ENCODE assay signal across 21 cellular contexts in genomic region chr6:149260214-149260874, GRCh38. TPM values are rescaled to one million over a fixed set of nuclear protein-coding genes. Genes with fewer than 3 reads are reported as not detected.
DNase-seq lines count a peak whose midpoint lies in the region; ATAC-seq and TF ChIP-seq lines count a peak whose summit lies in the region.
"Had no signal": no experiment of that assay in that cellular context is flagged by ENCODE, and none has a peak within 500 bp of the region (broad histone marks: within the 10 kb centered on the region; RNA-seq: fewer than 3 reads in every experiment).

No MANE protein-coding gene starts in this region.

- peak overlapping the region in 6 of 11 experiments; percentile 13 to 93 (median 81); a peak in 11 of 22 replicates for H3K4me2 ChIP-seq in BLaER1 treated with 17β-estradiol and CSF1 and Interleukin-3, amounts not matched to agents 10 nM and 100 nM
- H3K4me2 ChIP-seq: KMS-11 had no signal

- intact Hi-C loops in CD14-positive monocyte (cut with micrococcal nuclease): no loop called here
- intact Hi-C loops in dendritic cell treated with granulocyte-macrophage colony-stimulating factor and Interleukin-4, amounts not matched to agents 40 ng/mL and 50 ng/mL, for 4 days (cut with micrococcal nuclease): no loop called here

- no peaks in the 10 kb centered on the region for H3K27me3 ChIP-seq in BLaER1 treated with 17β-estradiol and CSF1 and Interleukin-3, amounts not matched to agents 10 nM and 100 nM

- no peaks in the 10 kb centered on the region for H3K36me3 ChIP-seq in BLaER1 treated with 17β-estradiol and CSF1 and Interleukin-3, amounts not matched to agents 10 nM and 100 nM

- H3K9me3 Mint-ChIP-seq in CD14-positive monocyte: no peaks in the 10 kb centered on the region
- H3K9me3 Mint-ChIP-seq in dendritic cell treated with granulocyte-macrophage colony-stimulating factor and Interleukin-4, amounts not matched to agents 40 ng/mL and 50 ng/mL, for 4 days: no peaks in the 10 kb centered on the region
- no peaks in the 10 kb centered on the region for H3K9me3 Mint-ChIP-seq in naive thymus-derived CD8-positive, alpha-beta T cell
- H3K9me3 Mint-ChIP-seq in activated CD4-positive, alpha-beta T cell treated with anti-CD3 and anti-CD28 coated beads, Interleukin-2, amount 10 ng/mL, durations not matched to agents 7 days and 5 days: no peaks in the 10 kb centered on the region
- H3K9me3 Mint-ChIP-seq: H9 had no signal

- peak overlapping the region; percentile 90 to 97 (median 95) for H3K27ac Mint-ChIP-seq in CD14-positive monocyte
- peak overlapping the region; percentile 93 for H3K27ac Mint-ChIP-seq in dendritic cell treated with granulocyte-macrophage colony-stimulating factor and Interleukin-4, amounts not matched to agents 40 ng/mL and 50 ng/mL, for 4 days
- H3K27ac Mint-ChIP-seq in naive thymus-derived CD8-positive, alpha-beta T cell: peak overlapping the region in 6 of 10 donors; percentile 15 to 93 (median 76)
- H3K27ac Mint-ChIP-seq in activated CD4-positive, alpha-beta T cell treated with anti-CD3 and anti-CD28 coated beads, Interleukin-2, amount 10 ng/mL, durations not matched to agents 7 days and 5 days: no peak overlapping the region
- H3K27ac Mint-ChIP-seq: H9 had no signal

- H3K4me1 Mint-ChIP-seq in CD14-positive monocyte: peaks cover 63% of the 10 kb centered on the region
- peaks cover 56% of the 10 kb centered on the region for H3K4me1 Mint-ChIP-seq in dendritic cell treated with granulocyte-macrophage colony-stimulating factor and Interleukin-4, amounts not matched to agents 40 ng/mL and 50 ng/mL, for 4 days (ENCODE audit: low read depth)
- peaks cover 23 to 63% (median 53%) of the 10 kb centered on the region in 4 donors for H3K4me1 Mint-ChIP-seq in naive thymus-derived CD8-positive, alpha-beta T cell
- peaks cover 50% of the 10 kb centered on the region for H3K4me1 Mint-ChIP-seq in activated CD4-positive, alpha-beta T cell treated with anti-CD3 and anti-CD28 coated beads, Interleukin-2, amount 10 ng/mL, durations not matched to agents 7 days and 5 days

- no peaks in the 10 kb centered on the region for H4K20me1 ChIP-seq in BLaER1 treated with 17β-estradiol and CSF1 and Interleukin-3, amounts not matched to agents 10 nM and 100 nM

- no peak for ATAC-seq in naive thymus-derived CD8-positive, alpha-beta T cell
- ATAC-seq: HepG2 had no signal

- peaks cover 22 to 96% (median 42%) of the 10 kb centered on the region in 10 experiments for H3K4me1 ChIP-seq in BLaER1 treated with 17β-estradiol and CSF1 and Interleukin-3, amounts not matched to agents 10 nM and 100 nM

- H3K4me3 ChIP-seq in BLaER1 treated with 17β-estradiol and CSF1 and Interleukin-3, amounts not matched to agents 10 nM and 100 nM: no peak overlapping the region

- peak overlapping the region in 5 of 11 experiments; percentile 53 to 75 (median 73); a peak in 8 of 22 replicates for H3K9ac ChIP-seq in BLaER1 treated with 17β-estradiol and CSF1 and Interleukin-3, amounts not matched to agents 10 nM and 100 nM
- H3K9ac ChIP-seq: KMS-11 had no signal

- peaks cover 0 to 4% (median 0%) of the 10 kb centered on the region in 3 donors for H3K27me3 Mint-ChIP-seq in CD14-positive monocyte (ENCODE audit: low read depth in 3 of 3)
- no peaks in the 10 kb centered on the region for H3K27me3 Mint-ChIP-seq in dendritic cell treated with granulocyte-macrophage colony-stimulating factor and Interleukin-4, amounts not matched to agents 40 ng/mL and 50 ng/mL, for 4 days
- H3K27me3 Mint-ChIP-seq in naive thymus-derived CD8-positive, alpha-beta T cell: no peaks in the 10 kb centered on the region
- H3K27me3 Mint-ChIP-seq in activated CD4-positive, alpha-beta T cell treated with anti-CD3 and anti-CD28 coated beads, Interleukin-2, amount 10 ng/mL, durations not matched to agents 7 days and 5 days: no peaks in the 10 kb centered on the region

- no peak for TF ChIP-seq CTCF in CD14-positive monocyte (IDR thresholded peaks at IDR 0.05)

- DNase-seq in CD14-positive monocyte (ENCODE audit: low spot score): no peak
- no peak for DNase-seq in naive thymus-derived CD8-positive, alpha-beta T cell
- DNase-seq in GF-D8 (lab: John Stamatoyannopoulos, UW): no peak
- DNase-seq in activated CD4-positive, alpha-beta T cell treated with anti-CD3 and anti-CD28 coated beads, Interleukin-2, amount 10 ng/mL, durations not matched to agents 7 days and 5 days: no peak
- DNase-seq in activated effector memory CD4-positive, alpha-beta T cell treated with anti-CD3 and anti-CD28 coated beads, Interleukin-2, amount 50 U/mL, for 16 hours: no peak
- DNase-seq: ACHN; COR-L47; DMS 273 treated with DMSO at 0.1 percent for 48 hours; DND-41; H9; NCI-H1694 treated with DMSO at 0.1 percent for 48 hours; NCI-H2107; NCI-H510A; NCI-H748 treated with DMSO at 0.1 percent for 48 hours; NK-92 treated with Interleukin-12 subunit alpha and Interleukin-12 subunit beta, amount 100 ng/mL, for 24 hours; SHP77 had no signal

- H3K9me3 ChIP-seq in BLaER1 treated with 17β-estradiol and CSF1 and Interleukin-3, amounts not matched to agents 10 nM and 100 nM (replicated peaks in 1 of 11): no peaks in the 10 kb centered on the region

- CTCF ChIA-PET in activated CD4-positive, alpha-beta T cell treated with anti-CD3 and anti-CD28 coated beads, Interleukin-2, amount 10 ng/mL, durations not matched to agents 7 days and 5 days (lab: Charles Lee): interaction anchor here (2.3 to 3.0 kb wide), 2 partner anchors 11 to 14 kb away, joined by 10 to 11 read pairs; no protein-coding TSS in a partner anchor

- H3K4me3 Mint-ChIP-seq in CD14-positive monocyte: no peak overlapping the region
- no peak overlapping the region for H3K4me3 Mint-ChIP-seq in dendritic cell treated with granulocyte-macrophage colony-stimulating factor and Interleukin-4, amounts not matched to agents 40 ng/mL and 50 ng/mL, for 4 days
- peak overlapping the region in 3 of 10 donors; percentile 6 to 22 (median 22) for H3K4me3 Mint-ChIP-seq in naive thymus-derived CD8-positive, alpha-beta T cell
- H3K4me3 Mint-ChIP-seq in activated CD4-positive, alpha-beta T cell treated with anti-CD3 and anti-CD28 coated beads, Interleukin-2, amount 10 ng/mL, durations not matched to agents 7 days and 5 days: no peak overlapping the region
- H3K4me3 Mint-ChIP-seq: H9 had no signal

- H3K27ac ChIP-seq in BLaER1 treated with 17β-estradiol and CSF1 and Interleukin-3, amounts not matched to agents 10 nM and 100 nM: peak overlapping the region in 6 of 11 experiments; percentile 28 to 95 (median 93); a peak in 11 of 22 replicates
- H3K27ac ChIP-seq: C4-2B, KMS-11 had no signal

- POLR2A ChIA-PET in naive thymus-derived CD8-positive, alpha-beta T cell (lab: Charles Lee): interaction anchor here (0.6 to 1.4 kb wide), 3 partner anchors 8 to 124 kb away, joined by 3 to 7 read pairs (median 3); no protein-coding TSS in a partner anchor
- POLR2A ChIA-PET in activated CD4-positive, alpha-beta T cell treated with anti-CD3 and anti-CD28 coated beads, Interleukin-2, amount 10 ng/mL, durations not matched to agents 7 days and 5 days (lab: Charles Lee): no interaction called here

- H3K36me3 Mint-ChIP-seq in CD14-positive monocyte: peaks cover 0 to 4% of the 10 kb centered on the region in 2 donors
- H3K36me3 Mint-ChIP-seq in dendritic cell treated with granulocyte-macrophage colony-stimulating factor and Interleukin-4, amounts not matched to agents 40 ng/mL and 50 ng/mL, for 4 days (ENCODE audit: low read depth): no peaks in the 10 kb centered on the region
- H3K36me3 Mint-ChIP-seq in naive thymus-derived CD8-positive, alpha-beta T cell: no peaks in the 10 kb centered on the region
- peaks cover 2% of the 10 kb centered on the region for H3K36me3 Mint-ChIP-seq in activated CD4-positive, alpha-beta T cell treated with anti-CD3 and anti-CD28 coated beads, Interleukin-2, amount 10 ng/mL, durations not matched to agents 7 days and 5 days (ENCODE audit: low read depth)

RNA-seq across cellular contexts. Expression of gene TAB2, which starts 57.2 kb away (rescaled TPM):
- 1 to 10 TPM; 3.1 to 6.0 TPM for polyA plus RNA-seq in CD14-positive monocyte
- 100 to 1,000 TPM; 114 to 117 TPM for total RNA-seq in naive thymus-derived CD8-positive, alpha-beta T cell
- 10 to 100 TPM in 2 of 3 donors, 1 to 10 TPM in 1; 9.5 to 14.1 (median 12.9) TPM for polyA plus RNA-seq in naive thymus-derived CD8-positive, alpha-beta T cell
- total RNA-seq in activated CD4-positive, alpha-beta T cell treated with anti-CD3 and anti-CD28 coated beads, Interleukin-2, amount 10 ng/mL, durations not matched to agents 7 days and 5 days: 100 to 1,000 TPM; 126 to 154 TPM
